Comparison of ENCODE assay signal across 8 cellular contexts in genomic region chr1:16217061-16217785, GRCh38. TPM values are rescaled to one million over a fixed set of nuclear protein-coding genes. Genes with fewer than 3 reads are reported as not detected.
DNase-seq lines count a peak whose midpoint lies in the region; ATAC-seq and TF ChIP-seq lines count a peak whose summit lies in the region.

No MANE protein-coding gene starts in this region.

- H3K4me3 Mint-ChIP-seq in chondrocyte (ENCODE audit: unreplicated experiment): peak overlapping the region; percentile 81

- H3K27ac Mint-ChIP-seq in chondrocyte (ENCODE audit: unreplicated experiment): no peak overlapping the region

- H3K27me3 Mint-ChIP-seq in chondrocyte (ENCODE audit: low read depth): peaks cover 3% of the 10 kb centered on the region

- DNase-seq in ACHN (peak; percentile 94), NCI-H345 (lab: John Stamatoyannopoulos, UW) (peak; percentile 98), chondrocyte (ENCODE audit: low spot score) (peak; percentile 98), kidney tubule cell (ENCODE audit: low spot score) (peak; percentile 95)
- DNase-seq in activated CD4-positive, alpha-beta T cell treated with anti-CD3 and anti-CD28 coated beads for 24 hours (ENCODE audit: low read depth in 2 of 2): peak; percentile 90 to 94
- peak; percentile 97 for DNase-seq in stimulated activated CD4-positive, alpha-beta T cell treated with anti-CD3 and anti-CD28 coated beads, Interleukin-15, amount 100 ng/mL, for 24 hours

- H3K36me3 Mint-ChIP-seq in chondrocyte (ENCODE audit: low read depth): no peaks in the 10 kb centered on the region

- TF ChIP-seq CTCF in chondrocyte (IDR thresholded peaks at IDR 0.05): no peak

- ATAC-seq in GM18870 (IDR thresholded peaks at IDR 0.05; ENCODE audit: unreplicated experiment) (peak; percentile 41), HG03135 (IDR thresholded peaks at IDR 0.05; ENCODE audit: unreplicated experiment) (peak; percentile 92)

- in situ Hi-C loops in ACHN (cut with HindIII; ENCODE audit: low pct_ligation_motif_present, low pct_unique_long_range_greater_than_20kb, low sequenced_read_pairs): no loop called here

- H3K9me3 Mint-ChIP-seq in chondrocyte (ENCODE audit: low read depth): no peaks in the 10 kb centered on the region

- peaks cover 16% of the 10 kb centered on the region for H3K4me1 Mint-ChIP-seq in chondrocyte (ENCODE audit: low read depth)

RNA-seq across cellular contexts. Expression of gene ARHGEF19, which starts 4.8 kb away (rescaled TPM):
- 14.4 to 17.7 TPM (median 16.1 TPM) in 3 replicates for total RNA-seq in chondrocyte

RNA-seq across cellular contexts. Expression of gene CPLANE2, which starts 19.8 kb away (rescaled TPM):
- 8.5 to 12.3 TPM (median 12.0 TPM) in 3 replicates for total RNA-seq in chondrocyte

Comparison
In these comparisons a context has a peak if more than half of its experiments do, and no peak if none do; other contexts are left out.
1. Peak in every context shown above with its lines: DNase-seq and ATAC-seq.